Comparison of ENCODE assay signal across 5 cellular contexts in the genomic region with DNA sequence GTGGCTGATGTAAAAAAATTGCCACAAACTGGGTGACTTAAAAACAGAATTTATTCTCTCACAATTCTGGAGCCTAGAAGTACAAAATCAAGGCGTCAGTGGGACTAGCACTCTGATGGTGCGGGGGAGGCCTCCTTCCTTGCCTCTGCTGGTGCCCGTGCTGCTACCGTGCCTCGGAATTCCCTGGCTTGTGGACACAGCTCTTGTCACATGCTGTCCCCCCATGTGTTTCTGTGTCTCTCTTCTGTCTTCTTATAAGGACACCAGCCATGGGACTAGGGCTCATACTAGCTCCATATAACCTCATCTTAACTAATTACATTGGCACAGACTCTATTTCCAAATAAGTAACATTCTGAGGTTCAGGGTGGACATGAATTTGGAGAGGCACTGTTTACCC.
"Had no signal": no experiment of that assay in that cellular context is flagged by ENCODE, and none has a peak within 500 bp of the region (broad histone marks: within the 10 kb centered on the region; RNA-seq: fewer than 3 reads in every experiment).

No MANE protein-coding gene starts in this region.

- H3K4me1 Mint-ChIP-seq: IgD-negative memory B cell had no signal

- H3K4me3 Mint-ChIP-seq: IgD-negative memory B cell had no signal

- H3K27me3 Mint-ChIP-seq: IgD-negative memory B cell had no signal

- H3K27ac ChIP-seq: HL-60 had no signal

- H3K36me3 Mint-ChIP-seq: IgD-negative memory B cell had no signal

- DNase-seq: IMR-90, KBM-7 had no signal

- H3K4me3 ChIP-seq: K562 had no signal
